In genomic region chr3:12965999-12966846, GRCh38 we compare ENCODE assay signal across 1 cellular context.
TF ChIP-seq lines count a peak whose summit lies in the region.

No MANE protein-coding gene starts in this region.

TF ChIP-seq in IMR-90, 13 proteins besides CTCF, POLR2A, EP300 and RAD21 (continued from another document):
- TF ChIP-seq NFE2L2 (IDR thresholded peaks at IDR 0.05; ENCODE audit: low read depth, low read length) (no peak), RFX5 (IDR thresholded peaks at IDR 0.05; ENCODE audit: low read depth, low read length) (no peak), CEBPB (IDR thresholded peaks at IDR 0.05; ENCODE audit: low read depth, low read length) (no peak)
